ENCODE assay signal across 9 cellular contexts in the genomic region with DNA sequence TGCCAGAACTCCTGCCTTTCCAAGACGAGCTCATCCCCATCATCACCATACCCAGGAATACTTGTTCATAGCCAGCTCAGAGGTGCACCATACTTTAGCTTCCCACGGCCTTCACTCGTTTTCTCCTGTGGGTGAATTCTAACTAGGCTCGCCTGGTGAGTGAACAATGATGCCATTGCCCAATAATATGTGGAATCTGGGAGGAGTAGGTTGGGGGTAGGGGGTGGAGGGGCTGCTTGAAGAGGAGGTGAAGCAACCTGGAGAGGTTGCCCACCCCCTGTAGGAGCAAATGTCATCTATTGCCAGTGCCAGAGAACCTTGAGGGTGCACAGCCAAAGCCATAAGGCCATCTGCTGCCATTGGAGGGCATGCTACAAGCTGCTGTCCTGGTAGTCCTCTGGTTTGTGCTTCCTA. TPM values are rescaled to one million over a fixed set of nuclear protein-coding genes. Genes with fewer than 3 reads are reported as not detected.
DNase-seq lines count a peak whose midpoint lies in the region; ATAC-seq and TF ChIP-seq lines count a peak whose summit lies in the region.
"Had no signal": no experiment of that assay in that cellular context is flagged by ENCODE, and none has a peak within 500 bp of the region (broad histone marks: within the 10 kb centered on the region; RNA-seq: fewer than 3 reads in every experiment).

No MANE protein-coding gene starts in this region.

- no peaks in the 10 kb centered on the region for H3K36me3 Mint-ChIP-seq in activated naive CD4-positive, alpha-beta T cell treated with anti-CD3 and anti-CD28 coated beads for 36 hours (ENCODE audit: low read depth)
- peaks cover 8% of the 10 kb centered on the region for H3K36me3 Mint-ChIP-seq in activated T-helper 2 cell treated with anti-CD3 and anti-CD28 coated beads, Interferon-gamma antibody, Interleukin-2, Interleukin-4, amounts not matched to agents 10 μg/mL and 5 μg/mL and 100 μg/mL, durations not matched to agents 14 hours and 24 hours and 36 hours (ENCODE audit: low read depth)

- H3K4me1 Mint-ChIP-seq in activated naive CD4-positive, alpha-beta T cell treated with anti-CD3 and anti-CD28 coated beads for 36 hours (ENCODE audit: low read depth): peaks cover 23% of the 10 kb centered on the region
- peaks cover 24% of the 10 kb centered on the region for H3K4me1 Mint-ChIP-seq in activated T-helper 2 cell treated with anti-CD3 and anti-CD28 coated beads, Interferon-gamma antibody, Interleukin-2, Interleukin-4, amounts not matched to agents 10 μg/mL and 5 μg/mL and 100 μg/mL, durations not matched to agents 14 hours and 24 hours and 36 hours (ENCODE audit: low read depth)

- no peaks in the 10 kb centered on the region for H3K36me3 ChIP-seq in transverse colon

- H3K27me3 ChIP-seq in transverse colon: no peaks in the 10 kb centered on the region

- ATAC-seq in left colon: peak; percentile 9
- ATAC-seq in GM21367 (IDR thresholded peaks at IDR 0.05; ENCODE audit: unreplicated experiment): no peak

- H3K4me3 ChIP-seq in transverse colon: peak overlapping the region in 3 of 4 donors; percentile 80 to 88 (median 82)

- H3K4me3 Mint-ChIP-seq in activated naive CD4-positive, alpha-beta T cell treated with anti-CD3 and anti-CD28 coated beads for 36 hours: peak overlapping the region; percentile 88
- peak overlapping the region; percentile 91 for H3K4me3 Mint-ChIP-seq in activated T-helper 2 cell treated with anti-CD3 and anti-CD28 coated beads, Interferon-gamma antibody, Interleukin-2, Interleukin-4, amounts not matched to agents 10 μg/mL and 5 μg/mL and 100 μg/mL, durations not matched to agents 14 hours and 24 hours and 36 hours (ENCODE audit: low read depth)

- H3K27ac Mint-ChIP-seq in activated naive CD4-positive, alpha-beta T cell treated with anti-CD3 and anti-CD28 coated beads for 36 hours: no peak overlapping the region
- H3K27ac Mint-ChIP-seq in activated T-helper 2 cell treated with anti-CD3 and anti-CD28 coated beads, Interferon-gamma antibody, Interleukin-2, Interleukin-4, amounts not matched to agents 10 μg/mL and 5 μg/mL and 100 μg/mL, durations not matched to agents 14 hours and 24 hours and 36 hours: peak overlapping the region; percentile 82

- no peaks in the 10 kb centered on the region for H3K9me3 ChIP-seq in transverse colon

- peaks cover 5 to 29% (median 12%) of the 10 kb centered on the region in 4 donors for H3K4me1 ChIP-seq in transverse colon

- no peak for TF ChIP-seq POLR2A in transverse colon (IDR thresholded peaks at IDR 0.05)

- 62% methylated on average over 4 of the region's 4 CpGs; no CpG with 5 or more reads in 1 of the 2 donors for WGBS in transverse colon (ENCODE audit: low coverage in 1 of 2), 2 donors

- peak overlapping the region in 1 of 4 donors; percentile 85 for H3K27ac ChIP-seq in transverse colon

- no peaks in the 10 kb centered on the region for H3K9me3 Mint-ChIP-seq in activated naive CD4-positive, alpha-beta T cell treated with anti-CD3 and anti-CD28 coated beads for 36 hours
- no peaks in the 10 kb centered on the region for H3K9me3 Mint-ChIP-seq in activated T-helper 2 cell treated with anti-CD3 and anti-CD28 coated beads, Interferon-gamma antibody, Interleukin-2, Interleukin-4, amounts not matched to agents 10 μg/mL and 5 μg/mL and 100 μg/mL, durations not matched to agents 14 hours and 24 hours and 36 hours
- H3K9me3 Mint-ChIP-seq: activated naive CD4-positive, alpha-beta T cell treated with anti-CD3 and anti-CD28 coated beads, Interleukin-2, amount 50 U/mL, for 72 hours had no signal

- TF ChIP-seq CTCF in transverse colon (IDR thresholded peaks at IDR 0.05): no peak

- in situ Hi-C loops in transverse colon (cut with MboI; ENCODE audit: low pct_ligation_motif_present in 1 of 4, low pct_unique_long_range_greater_than_20kb in 1 of 4, low sequenced_read_pairs in 3 of 4): no loop called here

- no peak for TF ChIP-seq EP300 in transverse colon (IDR thresholded peaks at IDR 0.05; ENCODE audit: low read depth)

- DNase-seq in activated naive CD4-positive, alpha-beta T cell treated with anti-CD3 and anti-CD28 coated beads for 36 hours: no peak
- no peak for DNase-seq in activated naive CD4-positive, alpha-beta T cell treated with anti-CD3 and anti-CD28 coated beads, Interleukin-2, amount 50 U/mL, for 16 hours
- DNase-seq in activated T-helper 2 cell treated with anti-CD3 and anti-CD28 coated beads, Interferon-gamma antibody, Interleukin-2, Interleukin-4, amounts not matched to agents 10 μg/mL and 5 μg/mL and 100 μg/mL, durations not matched to agents 14 hours and 24 hours and 36 hours (ENCODE audit: low spot score): no peak
- DNase-seq in left colon: no peak
- no peak for DNase-seq in transverse colon
- DNase-seq in NCI-H1930 (lab: John Stamatoyannopoulos, UW): no peak
- no peak for DNase-seq in NOMO-1 treated with DMSO at 0.1 percent for 48 hours (lab: John Stamatoyannopoulos, UW; ENCODE audit: unreplicated experiment)

- intact Hi-C loops in activated naive CD4-positive, alpha-beta T cell treated with anti-CD3 and anti-CD28 coated beads for 36 hours (cut with micrococcal nuclease): loop anchor here (10.0 kb wide), 1 partner anchor 147 kb away; a partner anchor contains a TSS
- intact Hi-C loops in activated T-helper 2 cell treated with anti-CD3 and anti-CD28 coated beads, Interferon-gamma antibody, Interleukin-2, Interleukin-4, amounts not matched to agents 10 μg/mL and 5 μg/mL and 100 μg/mL, durations not matched to agents 14 hours and 24 hours and 36 hours (cut with micrococcal nuclease): loop anchor here (5.0 to 10.0 kb wide), 2 partner anchors 144 to 287 kb away; a partner anchor contains a TSS
- intact Hi-C loops in left colon (cut with DNase I, micrococcal nuclease) (no loop called here), transverse colon (cut with DNase I; ENCODE audit: low total_unique reads) (loop anchor here (5.0 kb wide), 1 partner anchor 34 kb away; no protein-coding TSS in a partner anchor)

- CTCF ChIA-PET in activated naive CD4-positive, alpha-beta T cell treated with anti-CD3 and anti-CD28 coated beads for 36 hours (lab: Charles Lee): no interaction called here

- H3K27me3 Mint-ChIP-seq in activated naive CD4-positive, alpha-beta T cell treated with anti-CD3 and anti-CD28 coated beads for 36 hours (ENCODE audit: low read depth): no peaks in the 10 kb centered on the region
- H3K27me3 Mint-ChIP-seq in activated T-helper 2 cell treated with anti-CD3 and anti-CD28 coated beads, Interferon-gamma antibody, Interleukin-2, Interleukin-4, amounts not matched to agents 10 μg/mL and 5 μg/mL and 100 μg/mL, durations not matched to agents 14 hours and 24 hours and 36 hours (ENCODE audit: low read depth): no peaks in the 10 kb centered on the region

RNA-seq across cellular contexts. Expression of a gene that starts 0.6 kb away (rescaled TPM):
- 10 to 100 TPM; 19.0 TPM for total RNA-seq in activated naive CD4-positive, alpha-beta T cell treated with anti-CD3 and anti-CD28 coated beads for 36 hours
- total RNA-seq in activated T-helper 2 cell treated with anti-CD3 and anti-CD28 coated beads, Interferon-gamma antibody, Interleukin-2, Interleukin-4, amounts not matched to agents 10 μg/mL and 5 μg/mL and 100 μg/mL, durations not matched to agents 14 hours and 24 hours and 36 hours: 22.6 and 24.0 TPM in 2 replicates
- total RNA-seq in left colon (10 to 100 TPM; 13.4 to 14.7 TPM), transverse colon (10 to 100 TPM in 1 of 4 donors, 1 to 10 TPM in 3; 6.8 to 12.7 (median 8.6) TPM)

Comparison
In these comparisons a context has a peak if more than half of its experiments do, and no peak if none do; other contexts are left out.
1. intact Hi-C loops: an anchor here in activated naive CD4-positive, alpha-beta T cell treated with anti-CD3 and anti-CD28 coated beads for 36 hours (10.0 kb wide), activated T-helper 2 cell treated with anti-CD3 and anti-CD28 coated beads, Interferon-gamma antibody, Interleukin-2, Interleukin-4, amounts not matched to agents 10 μg/mL and 5 μg/mL and 100 μg/mL, durations not matched to agents 14 hours and 24 hours and 36 hours (5.0 to 10.0 kb wide) and transverse colon (5.0 kb wide); none called in left colon.